ENCODE assay signal across 21 cellular contexts in genomic region chr2:171391532-171391931, GRCh38. TPM values are rescaled to one million over a fixed set of nuclear protein-coding genes. Genes with fewer than 3 reads are reported as not detected.
DNase-seq lines count a peak whose midpoint lies in the region; ATAC-seq and TF ChIP-seq lines count a peak whose summit lies in the region.
"Had no signal": no experiment of that assay in that cellular context is flagged by ENCODE, and none has a peak within 500 bp of the region (broad histone marks: within the 10 kb centered on the region; RNA-seq: fewer than 3 reads in every experiment).

No MANE protein-coding gene starts in this region.

- H2BK15ac ChIP-seq in mesendoderm (replicated peaks; ENCODE audit: low read depth): no peak overlapping the region

- no peak overlapping the region for H2BK5ac ChIP-seq in mesendoderm (ENCODE audit: low read length)

- no peak overlapping the region for H2BK120ac ChIP-seq in mesendoderm (ENCODE audit: low read depth, low read length)

- H3K36me3 ChIP-seq in GM23248 (ENCODE audit: low read depth) (no peaks in the 10 kb centered on the region), HEK293 (ENCODE audit: control insufficient read depth in 2 of 2, insufficient read depth in 1 of 2, low read length in 2 of 2) (no peaks in the 10 kb centered on the region), mesendoderm (ENCODE audit: control insufficient read depth, insufficient read depth, low read length) (no peaks in the 10 kb centered on the region)

- peaks cover 72% of the 10 kb centered on the region for H3K4me1 Mint-ChIP-seq in WTC11

- H3K27me3 Mint-ChIP-seq in WTC11 (ENCODE audit: low read depth): no peaks in the 10 kb centered on the region
- H3K27me3 Mint-ChIP-seq: activated naive CD8-positive, alpha-beta T cell treated with anti-CD3 and anti-CD28 coated beads, Interleukin-2, amount 10 ng/mL, durations not matched to agents 7 days and 5 days; activated T-helper 17 cell treated with anti-CD3 and anti-CD28 coated beads, Interleukin-2, amount 50 U/mL, for 72 hours had no signal

- no peak overlapping the region for H3K9ac ChIP-seq in GM23248
- no peak overlapping the region for H3K9ac ChIP-seq in mesendoderm (ENCODE audit: low read length)

- H3K36me3 Mint-ChIP-seq in WTC11: peaks cover 4% of the 10 kb centered on the region; the same call in 1 of the 2 replicates

- ATAC-seq in WTC11: no peak
- ATAC-seq: esophagus mucosa had no signal

- no peak overlapping the region for H3K23ac ChIP-seq in mesendoderm (ENCODE audit: low read length)

- H3K79me2 ChIP-seq in GM23248 (ENCODE audit: insufficient read depth): peaks cover 12% of the 10 kb centered on the region; the same call in 1 of the 2 replicates
- H3K79me2 ChIP-seq in mesendoderm (ENCODE audit: control insufficient read depth, insufficient read depth, low read length): no peaks in the 10 kb centered on the region

- no peak overlapping the region for H3K4me3 ChIP-seq in GM23248
- no peak overlapping the region for H3K4me3 ChIP-seq in HEK293 (ENCODE audit: low read depth, low read length)
- H3K4me3 ChIP-seq in mesendoderm (ENCODE audit: low read length): no peak overlapping the region
- H3K4me3 ChIP-seq: lung had no signal

- no peaks in the 10 kb centered on the region for H3K9me3 Mint-ChIP-seq in WTC11
- H3K9me3 Mint-ChIP-seq: activated naive CD8-positive, alpha-beta T cell treated with anti-CD3 and anti-CD28 coated beads, Interleukin-2, amount 10 ng/mL, durations not matched to agents 7 days and 5 days; activated T-helper 17 cell treated with anti-CD3 and anti-CD28 coated beads, Interleukin-2, amount 50 U/mL, for 72 hours had no signal

- H4K5ac ChIP-seq in mesendoderm (ENCODE audit: low read length): no peak overlapping the region

- DNase-seq in GM23248 (no peak), WTC11 (ENCODE audit: low spot score) (no peak), mesendoderm (peak; percentile 47), NCI-H524 treated with DMSO at 0.1 percent for 48 hours (lab: John Stamatoyannopoulos, UW) (no peak), NCI-H748 treated with DMSO at 0.1 percent for 48 hours (lab: John Stamatoyannopoulos, UW) (no peak)
- no peak for DNase-seq in activated CD4-positive, CD25-positive, alpha-beta regulatory T cell (lab: John Stamatoyannopoulos, UW)
- DNase-seq: activated naive CD8-positive, alpha-beta T cell treated with anti-CD3 and anti-CD28 coated beads, Interleukin-2, amount 10 ng/mL, durations not matched to agents 7 days and 5 days; DMS53; effector CD4-positive, alpha-beta T cell; GDM1; kidney; NCI-H1105; NCI-H2029 treated with DMSO at 0.1 percent for 48 hours; NCI-H446 treated with DMSO at 0.1 percent for 48 hours; stimulated activated CD4-positive, alpha-beta T cell treated with anti-CD3 and anti-CD28 coated beads, Interleukin-4, amount 100 ng/mL, for 1 hour; stimulated activated naive CD4-positive, alpha-beta T cell had no signal

- H3K27me3 ChIP-seq in GM23248 (replicated peaks; ENCODE audit: insufficient read depth) (no peaks in the 10 kb centered on the region), mesendoderm (ENCODE audit: insufficient read depth, low read length, poor library complexity) (no peaks in the 10 kb centered on the region)

- no peak overlapping the region for H4K8ac ChIP-seq in mesendoderm (ENCODE audit: low read depth, low read length)

- H2AK5ac ChIP-seq in mesendoderm (ENCODE audit: low read length): no peak overlapping the region

- H3K4me1 ChIP-seq in GM23248 (ENCODE audit: insufficient read depth): peaks cover 22% of the 10 kb centered on the region
- peaks cover 10% of the 10 kb centered on the region; the same call in 1 of the 2 replicates for H3K4me1 ChIP-seq in HEK293 (ENCODE audit: control insufficient read depth, insufficient read depth, low read length)
- peaks cover 4% of the 10 kb centered on the region for H3K4me1 ChIP-seq in mesendoderm (ENCODE audit: control insufficient read depth, low read depth, low read length)

- H3K18ac ChIP-seq in mesendoderm (ENCODE audit: low read length): no peak overlapping the region

- H4K20me1 ChIP-seq in GM23248 (ENCODE audit: insufficient read depth): no peaks in the 10 kb centered on the region

- H3K27ac ChIP-seq in GM23248 (peak overlapping the region; percentile 36), HEK293 (ENCODE audit: extremely low read depth, low read depth, low read length) (peak overlapping the region; percentile 19; the same call in 1 of the 2 replicates), mesendoderm (ENCODE audit: low read depth, low read length) (no peak overlapping the region)
- H3K27ac ChIP-seq: RWPE1 had no signal

- peak overlapping the region; percentile 39 for H3K27ac Mint-ChIP-seq in WTC11
- H3K27ac Mint-ChIP-seq: activated naive CD8-positive, alpha-beta T cell treated with anti-CD3 and anti-CD28 coated beads, Interleukin-2, amount 10 ng/mL, durations not matched to agents 7 days and 5 days; activated T-helper 17 cell treated with anti-CD3 and anti-CD28 coated beads, Interleukin-2, amount 50 U/mL, for 72 hours had no signal

- H3K9me3 ChIP-seq in GM23248 (ENCODE audit: low read depth) (no peaks in the 10 kb centered on the region), HEK293 (ENCODE audit: control insufficient read depth, insufficient read depth, low read depth, low read length) (no peaks in the 10 kb centered on the region)

- H2AFZ ChIP-seq in GM23248: no peak overlapping the region

- CTCF ChIA-PET in HEK293 (lab: Yijun Ruan, JAX) (no interaction called here), WTC11 (lab: Charles Lee) (no interaction called here)

- H3F3A ChIP-seq in GM23248 (ENCODE audit: insufficient read depth): peaks cover 13% of the 10 kb centered on the region

- H3K4ac ChIP-seq in mesendoderm (ENCODE audit: low read depth, low read length): no peak overlapping the region

- in situ Hi-C loops in GM23248 (cut with MboI): no loop called here

- H3K4me3 Mint-ChIP-seq in WTC11: no peak overlapping the region
- H3K4me3 Mint-ChIP-seq: activated naive CD8-positive, alpha-beta T cell treated with anti-CD3 and anti-CD28 coated beads, Interleukin-2, amount 10 ng/mL, durations not matched to agents 7 days and 5 days; activated T-helper 17 cell treated with anti-CD3 and anti-CD28 coated beads, Interleukin-2, amount 50 U/mL, for 72 hours had no signal

- peaks cover 1% of the 10 kb centered on the region for H3K79me1 ChIP-seq in mesendoderm (ENCODE audit: low read length)

- POLR2A ChIA-PET in HEK293 (lab: Yijun Ruan, JAX) (no interaction called here), WTC11 (lab: Charles Lee) (no interaction called here)

- 54 to 68% methylated on average over 2 of the region's 2 CpGs for WGBS in GM23248 (ENCODE audit: low coverage in 1 of 2, low lambda C conversion rate in 2 of 2, missing lambda C conversion rate in 2 of 2), 2 experiments
- no CpG with 5 or more reads among the region's 2 CpGs for WGBS in mesendoderm (ENCODE audit: extremely low coverage, insufficient coverage, low lambda C conversion rate)

- H3K4me2 ChIP-seq in GM23248 (ENCODE audit: unreplicated experiment) (peak overlapping the region; percentile 32), mesendoderm (ENCODE audit: low read length) (no peak overlapping the region)

- no peaks in the 10 kb centered on the region for H3K9me2 ChIP-seq in GM23248 (ENCODE audit: insufficient read depth)

- H3K56ac ChIP-seq in mesendoderm (ENCODE audit: low read length): no peak overlapping the region

- TF ChIP-seq CTCF in HEK293 (tag by site-specific recombination; IDR thresholded peaks at IDR 0.05): no peak
- no peak for TF ChIP-seq CTCF in WTC11 (IDR thresholded peaks at IDR 0.05)

TF ChIP-seq in HEK293, 187 proteins besides CTCF, POLR2A, EP300 and RAD21 (continues in another document):
- no peak for TF ChIP-seq ZNF449 (tag by site-specific recombination; IDR thresholded peaks at IDR 0.05)
- no peak for TF ChIP-seq ZFP41 (tag by site-specific recombination; IDR thresholded peaks at IDR 0.05; ENCODE audit: borderline replicate concordance)

TF ChIP-seq in WTC11, 78 proteins besides CTCF, POLR2A, EP300 and RAD21 (continues in another document):
- TF ChIP-seq ATF1 (CRISPR knock-in tag; IDR thresholded peaks at IDR 0.05): no peak
- TF ChIP-seq ARID4B (CRISPR knock-in tag; IDR thresholded peaks at IDR 0.05; ENCODE audit: borderline replicate concordance): no peak

RNA-seq across cellular contexts. Expression of gene METTL8, which starts 42.3 kb away (rescaled TPM):
- 17.8 and 38.5 TPM in 2 replicates for total RNA-seq in GM23248 (2014; rRNA removed; shearing (Covaris generic))
- polyA plus RNA-seq in GM23248 (2016; fragmentation: Nextera tagmentation; extraction: Ambion mirVana): 27.2 and 31.5 TPM in 2 replicates
- 47.8 to 59.1 TPM (median 53.4 TPM) in 3 replicates for total RNA-seq in WTC11 (2021)
- polyA plus RNA-seq in mesendoderm (2013, experiment 1 of 2): 49.1 TPM
- 51.6 TPM for polyA plus RNA-seq in mesendoderm (2013, experiment 2 of 2)

RNA-seq across cellular contexts. Expression of gene DCAF17, which starts 42.5 kb away (rescaled TPM):
- 14.4 and 17.6 TPM in 2 replicates for total RNA-seq in GM23248 (2014; rRNA removed; shearing (Covaris generic))
- 9.9 and 10.6 TPM in 2 replicates for polyA plus RNA-seq in GM23248 (2016; fragmentation: Nextera tagmentation; extraction: Ambion mirVana)
- total RNA-seq in WTC11 (2021): 27.2 to 34.0 TPM (median 30.5 TPM) in 3 replicates
- 10.6 TPM for polyA plus RNA-seq in mesendoderm (2013, experiment 1 of 2)
- polyA plus RNA-seq in mesendoderm (2013, experiment 2 of 2): 10.2 TPM
